In genomic region chr13:99085139-99085845, GRCh38 we compare ENCODE assay signal across 9 cellular contexts.
DNase-seq lines count a peak whose midpoint lies in the region; ATAC-seq and TF ChIP-seq lines count a peak whose summit lies in the region.
"Had no signal": no experiment of that assay in that cellular context is flagged by ENCODE, and none has a peak within 500 bp of the region (broad histone marks: within the 10 kb centered on the region; RNA-seq: fewer than 3 reads in every experiment).

No MANE protein-coding gene starts in this region.

- POLR2A ChIA-PET in T-cell (lab: Charles Lee) = interaction anchor here in 1 of 2 donors (0.6 to 1.0 kb wide), 2 partner anchors 39 to 170 kb away, joined by 3 to 5 read pairs; no protein-coding TSS in a partner anchor

- peak overlapping the region; percentile 84 to 91 (median 90) for H3K4me3 Mint-ChIP-seq in T-cell

- H3K36me3 Mint-ChIP-seq in T-cell = no peaks in the 10 kb centered on the region

- H3K9me3 Mint-ChIP-seq in T-cell = no peaks in the 10 kb centered on the region

- peaks cover 35 to 89% (median 39%) of the 10 kb centered on the region in 11 experiments for H3K27me3 ChIP-seq in BLaER1 treated with 17β-estradiol and CSF1 and Interleukin-3, amounts not matched to agents 10 nM and 100 nM
- no peaks in the 10 kb centered on the region for H3K27me3 ChIP-seq in mucosa of stomach (ENCODE audit: control insufficient read depth, insufficient read depth, low read length)
- H3K27me3 ChIP-seq: adrenal gland had no signal

- H3K9ac ChIP-seq in BLaER1 treated with 17β-estradiol and CSF1 and Interleukin-3, amounts not matched to agents 10 nM and 100 nM = peak overlapping the region in 2 of 11 experiments; percentile 36 to 39; a peak in 2 of 22 replicates
- peak overlapping the region; percentile 18 for H3K9ac ChIP-seq in mucosa of stomach (ENCODE audit: low read length)

- no peaks in the 10 kb centered on the region for H3K27me3 Mint-ChIP-seq in T-cell

- DNase-seq in T-cell (peak in 24 of 34 experiments; percentile 0 to 55 (median 11)), choroid plexus epithelial cell (ENCODE audit: low read depth) (no peak), DMS79 treated with DMSO at 0.1 percent for 48 hours (lab: John Stamatoyannopoulos, UW) (no peak), SHP77 (lab: John Stamatoyannopoulos, UW) (no peak), NCI-H1436 (lab: John Stamatoyannopoulos, UW) (no peak)

- H4K20me1 ChIP-seq in BLaER1 treated with 17β-estradiol and CSF1 and Interleukin-3, amounts not matched to agents 10 nM and 100 nM = peaks cover 0 to 53% (median 22%) of the 10 kb centered on the region in 11 experiments; a peak in 17 of 22 replicates

- no peak overlapping the region for H3K27ac ChIP-seq in BLaER1 treated with 17β-estradiol and CSF1 and Interleukin-3, amounts not matched to agents 10 nM and 100 nM

- TF ChIP-seq CTCF in choroid plexus epithelial cell (conservative IDR thresholded peaks at IDR 0.05; ENCODE audit: low read depth, low read length) = no peak

- CTCF ChIA-PET in T-cell (lab: Charles Lee) = interaction anchor here (0.6 kb wide), 2 partner anchors 27 to 382 kb away, joined by 3 to 4 read pairs; no protein-coding TSS in a partner anchor

- peak overlapping the region; percentile 90 to 93 for H3K27ac Mint-ChIP-seq in T-cell

- H3K4me1 Mint-ChIP-seq in T-cell = peaks cover 53 to 63% (median 54%) of the 10 kb centered on the region in 3 donors

- no peaks in the 10 kb centered on the region for H3K9me3 ChIP-seq in BLaER1 treated with 17β-estradiol and CSF1 and Interleukin-3, amounts not matched to agents 10 nM and 100 nM (replicated peaks in 1 of 11)
- no peaks in the 10 kb centered on the region for H3K9me3 ChIP-seq in mucosa of stomach (ENCODE audit: control insufficient read depth, low read length)
- H3K9me3 ChIP-seq: adrenal gland had no signal

- H3K4me2 ChIP-seq in BLaER1 treated with 17β-estradiol and CSF1 and Interleukin-3, amounts not matched to agents 10 nM and 100 nM = peak overlapping the region in 9 of 11 experiments; percentile 48 to 100 (median 98); a peak in 18 of 22 replicates

- H3K36me3 ChIP-seq in BLaER1 treated with 17β-estradiol and CSF1 and Interleukin-3, amounts not matched to agents 10 nM and 100 nM = no peaks in the 10 kb centered on the region
- no peaks in the 10 kb centered on the region for H3K36me3 ChIP-seq in mucosa of stomach (ENCODE audit: control insufficient read depth, insufficient read depth, low read length)
- H3K36me3 ChIP-seq: adrenal gland had no signal

- H3K4me1 ChIP-seq in BLaER1 treated with 17β-estradiol and CSF1 and Interleukin-3, amounts not matched to agents 10 nM and 100 nM = peaks cover 0 to 38% (median 27%) of the 10 kb centered on the region in 10 experiments; a peak in 14 of 20 replicates
- H3K4me1 ChIP-seq in mucosa of stomach (ENCODE audit: control insufficient read depth, insufficient read depth, low read length) = no peaks in the 10 kb centered on the region

- no peak for ATAC-seq in T-cell (replicated peaks in 1 of 4)
- ATAC-seq in GM21528 (IDR thresholded peaks at IDR 0.05; ENCODE audit: low FRiP score, unreplicated experiment) = no peak

- peak overlapping the region in 7 of 10 experiments; percentile 36 to 87 (median 78); a peak in 11 of 20 replicates for H3K4me3 ChIP-seq in BLaER1 treated with 17β-estradiol and CSF1 and Interleukin-3, amounts not matched to agents 10 nM and 100 nM
- H3K4me3 ChIP-seq in choroid plexus epithelial cell (ENCODE audit: low read depth, low read length) (peak overlapping the region; percentile 29), mucosa of stomach (ENCODE audit: low read length) (no peak overlapping the region)

Comparison
In these comparisons a context has a peak if more than half of its experiments do, and no peak if none do; other contexts are left out.
1. DNase-seq: peak in T-cell (24 of 34); none in choroid plexus epithelial cell (single experiment), DMS79 treated with DMSO at 0.1 percent for 48 hours (single experiment), SHP77 (0 of 2) and NCI-H1436 (single experiment).